ENCODE assay signal across 9 cellular contexts in the genomic region with DNA sequence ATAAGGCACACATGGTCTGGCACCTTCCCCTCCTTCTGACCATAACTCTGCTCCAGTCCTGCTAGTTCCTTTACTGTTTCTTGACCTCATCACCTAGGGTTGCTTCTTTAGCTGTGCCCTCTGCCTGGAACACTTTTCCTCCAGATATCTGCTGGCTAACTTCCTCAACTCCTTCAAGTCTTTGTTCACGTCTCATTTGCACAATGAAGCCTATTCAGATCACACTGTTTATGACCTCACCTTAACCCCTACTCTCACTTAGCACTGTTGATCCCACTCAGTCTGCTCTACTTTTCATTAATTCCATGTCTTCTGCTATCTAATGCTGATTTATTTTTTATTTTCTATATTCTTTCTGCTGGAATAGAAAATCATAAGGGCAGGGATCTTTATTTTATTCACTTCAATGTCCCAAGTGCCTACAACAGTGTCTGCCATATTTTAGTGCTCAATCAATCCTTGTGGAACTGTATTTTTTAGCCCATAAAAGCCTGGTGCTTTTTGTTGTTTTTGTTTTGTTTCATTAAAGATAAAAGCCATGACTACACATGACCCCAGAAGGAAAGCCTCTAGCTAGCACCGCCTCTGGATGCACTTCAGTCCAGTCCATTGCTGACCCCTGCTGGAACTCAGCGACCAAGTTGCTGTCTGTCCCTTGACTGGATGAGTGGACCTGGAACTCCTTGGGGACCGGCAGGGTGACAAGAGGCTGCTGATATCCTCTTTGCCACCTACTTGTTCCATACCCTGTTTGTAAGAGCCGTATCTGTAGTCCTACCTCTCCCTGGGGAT. TPM values are rescaled to one million over a fixed set of nuclear protein-coding genes. Genes with fewer than 3 reads are reported as not detected.
DNase-seq lines count a peak whose midpoint lies in the region; ATAC-seq and TF ChIP-seq lines count a peak whose summit lies in the region.
"Had no signal": no experiment of that assay in that cellular context is flagged by ENCODE, and none has a peak within 500 bp of the region (broad histone marks: within the 10 kb centered on the region; RNA-seq: fewer than 3 reads in every experiment).

No MANE protein-coding gene starts in this region.

- H3K4me1 Mint-ChIP-seq in CD4-positive, alpha-beta T cell (ENCODE audit: low read depth): no peaks in the 10 kb centered on the region

- no peak overlapping the region for H3K4me3 ChIP-seq in epithelial cell of esophagus (ENCODE audit: low read length)

- peak; percentile 27 for DNase-seq in DMS 273 treated with DMSO at 0.1 percent for 48 hours (lab: John Stamatoyannopoulos, UW)
- peak; percentile 56 for DNase-seq in HT1080 (ENCODE audit: low read depth)
- peak; percentile 66 for DNase-seq in SK-N-DZ (ENCODE audit: low spot score)
- peak; percentile 49 for DNase-seq in epithelial cell of esophagus (ENCODE audit: low read depth)
- DNase-seq in middle frontal gyrus (ENCODE audit: extremely low spot score, low spot score): peak; percentile 30
- no peak for DNase-seq in CD4-positive, alpha-beta T cell
- DNase-seq in central memory CD4-positive, alpha-beta T cell: no peak

- no peak overlapping the region for H3K27ac ChIP-seq in CD4-positive, alpha-beta T cell (ENCODE audit: low read depth, low read length)

- no peak overlapping the region for H3K27ac Mint-ChIP-seq in CD4-positive, alpha-beta T cell

- peaks cover 43% of the 10 kb centered on the region for H3K27me3 ChIP-seq in CD4-positive, alpha-beta T cell (ENCODE audit: control insufficient read depth, insufficient read depth, low read length)

- CTCF ChIA-PET in CD4-positive, alpha-beta T cell (lab: Charles Lee): no interaction called here

- peaks cover 26% of the 10 kb centered on the region for H3K27me3 Mint-ChIP-seq in CD4-positive, alpha-beta T cell

- no peaks in the 10 kb centered on the region for H3K36me3 Mint-ChIP-seq in CD4-positive, alpha-beta T cell (ENCODE audit: low read depth)

- POLR2A ChIA-PET in CD4-positive, alpha-beta T cell (lab: Charles Lee): no interaction called here

- ATAC-seq in CD4-positive, alpha-beta T cell (ENCODE audit: poor library complexity): no peak
- ATAC-seq in HG02938 (IDR thresholded peaks at IDR 0.05; ENCODE audit: unreplicated experiment): no peak

- H3K9me3 ChIP-seq in CD4-positive, alpha-beta T cell (ENCODE audit: control insufficient read depth, low read length): no peaks in the 10 kb centered on the region

- H3K4me3 Mint-ChIP-seq in CD4-positive, alpha-beta T cell: no peak overlapping the region

- intact Hi-C loops in CD4-positive, alpha-beta T cell (cut with DNase I, micrococcal nuclease): no loop called here

- H3K9me3 Mint-ChIP-seq in CD4-positive, alpha-beta T cell: no peaks in the 10 kb centered on the region

- TF ChIP-seq CTCF in epithelial cell of esophagus (IDR thresholded peaks at IDR 0.05; ENCODE audit: insufficient read depth, low read depth, low read length, missing control alignments): peak; percentile 39
- TF ChIP-seq CTCF in CD4-positive, alpha-beta T cell (IDR thresholded peaks at IDR 0.05): no peak

RNA-seq across cellular contexts. Expression of a gene that starts 12.3 kb away (rescaled TPM):
- total RNA-seq in HT1080 (2014; rRNA removed; shearing (Covaris generic)): 0.16 and 0.20 TPM in 2 replicates
- 0.08 and 0.16 TPM in 2 replicates for polyA plus RNA-seq in HT1080 (2015; cell fraction: cytosol; rRNA removed)
- not detected in 2 replicates for polyA plus RNA-seq in HT1080 (2015; cell fraction: nucleus; rRNA removed)
- not detected in 2 replicates for polyA plus RNA-seq in SK-N-DZ (2014; cell fraction: cytosol; rRNA removed)
- polyA plus RNA-seq in SK-N-DZ (2014; cell fraction: nucleus; rRNA removed): not detected in 2 replicates
- not detected for total RNA-seq in CD4-positive, alpha-beta T cell

RNA-seq across cellular contexts. Expression of a gene that starts 35.3 kb away (rescaled TPM):
- not detected in 2 replicates for total RNA-seq in HT1080 (2014; rRNA removed; shearing (Covaris generic))
- polyA plus RNA-seq in HT1080 (2015; cell fraction: cytosol; rRNA removed): not detected in 2 replicates
- not detected in 2 replicates for polyA plus RNA-seq in HT1080 (2015; cell fraction: nucleus; rRNA removed)
- polyA plus RNA-seq in SK-N-DZ (2014; cell fraction: cytosol; rRNA removed): not detected in 2 replicates
- not detected in 2 replicates for polyA plus RNA-seq in SK-N-DZ (2014; cell fraction: nucleus; rRNA removed)
- total RNA-seq in CD4-positive, alpha-beta T cell: not detected
- total RNA-seq: skeletal muscle tissue had no signal

RNA-seq across cellular contexts. Expression of a gene that starts 53.1 kb away (rescaled TPM):
- 11.1 and 15.3 TPM in 2 replicates for total RNA-seq in HT1080 (2014; rRNA removed; shearing (Covaris generic))
- polyA plus RNA-seq in HT1080 (2015; cell fraction: cytosol; rRNA removed): 19.5 and 21.3 TPM in 2 replicates
- polyA plus RNA-seq in HT1080 (2015; cell fraction: nucleus; rRNA removed): 29.3 and 31.0 TPM in 2 replicates
- 44.0 and 46.2 TPM in 2 replicates for polyA plus RNA-seq in SK-N-DZ (2014; cell fraction: cytosol; rRNA removed)
- 21.0 and 22.0 TPM in 2 replicates for polyA plus RNA-seq in SK-N-DZ (2014; cell fraction: nucleus; rRNA removed)
- 1 to 10 TPM; 4.1 to 4.3 TPM for total RNA-seq in CD4-positive, alpha-beta T cell

Comparison
In these comparisons a context has a peak if more than half of its experiments do, and no peak if none do; other contexts are left out.
1. DNase-seq: peak in DMS 273 treated with DMSO at 0.1 percent for 48 hours (single experiment), HT1080 (single experiment), SK-N-DZ (single experiment), epithelial cell of esophagus (single experiment) and middle frontal gyrus (single experiment); none in CD4-positive, alpha-beta T cell (0 of 10) and central memory CD4-positive, alpha-beta T cell (single experiment).